Comparison of ENCODE assay signal across 33 cellular contexts in genomic region chr14:21626491-21627230, GRCh38. TPM values are rescaled to one million over a fixed set of nuclear protein-coding genes. Genes with fewer than 3 reads are reported as not detected.
DNase-seq lines count a peak whose midpoint lies in the region; ATAC-seq and TF ChIP-seq lines count a peak whose summit lies in the region.
"Had no signal": no experiment of that assay in that cellular context is flagged by ENCODE, and none has a peak within 500 bp of the region (broad histone marks: within the 10 kb centered on the region; RNA-seq: fewer than 3 reads in every experiment).

No MANE protein-coding gene starts in this region.

- no peak overlapping the region for H3K27ac ChIP-seq in brain microvascular endothelial cell
- H3K27ac ChIP-seq: left ventricle myocardium inferior, vagina, VCaP had no signal

- DNase-seq in AG08396 (ENCODE audit: low spot score) (peak; percentile 10), M059J (ENCODE audit: low read depth) (peak; percentile 3), brain microvascular endothelial cell (peak; percentile 33), kidney tubule cell (ENCODE audit: low spot score) (peak; percentile 61), type B pancreatic cell (ENCODE audit: extremely low spot score, unreplicated experiment) (no peak), MV-4-11 (lab: John Stamatoyannopoulos, UW) (no peak), DMS114 treated with DMSO at 0.1 percent for 48 hours (lab: John Stamatoyannopoulos, UW; ENCODE audit: unreplicated experiment) (no peak)
- no peak for DNase-seq in activated T-cell treated with anti-CD3 and anti-CD28 coated beads, Interleukin-2, amount 50 U/mL, for 72 hours
- DNase-seq: activated CD4-positive, alpha-beta T cell treated with anti-CD3 and anti-CD28 coated beads for 48 hours; activated naive CD4-positive, alpha-beta T cell treated with Interleukin-2 at 50 U/mL for 16 hours; CD8-positive, alpha-beta T cell; cortex of kidney; DMS153; esophagus squamous epithelium; GF-D8; HFFc6; hypothalamus; immature natural killer cell; left ventricle myocardium inferior; natural killer cell; NCI-H446 treated with DMSO at 0.1 percent for 48 hours; NCI-H82; stimulated activated naive CD4-positive, alpha-beta T cell treated with Interleukin-2 at 50 U/mL for 16 hours had no signal

- in situ Hi-C loops in brain microvascular endothelial cell (cut with HindIII; ENCODE audit: low pct_ligation_motif_present, low sequenced_read_pairs): no loop called here

- H3K27me3 ChIP-seq in brain microvascular endothelial cell (replicated peaks): no peaks in the 10 kb centered on the region
- H3K27me3 ChIP-seq: esophagus squamous epithelium, vagina had no signal

- no peaks in the 10 kb centered on the region for H3K36me3 Mint-ChIP-seq in type B pancreatic cell
- H3K36me3 Mint-ChIP-seq in activated T-cell treated with anti-CD3 and anti-CD28 coated beads, Interleukin-2, amount 50 U/mL, for 72 hours (ENCODE audit: insufficient read depth in 2 of 2): no peaks in the 10 kb centered on the region
- H3K36me3 Mint-ChIP-seq: CD8-positive, alpha-beta T cell; immature natural killer cell; natural killer cell had no signal

- H3K36me3 ChIP-seq in brain microvascular endothelial cell (replicated peaks): no peaks in the 10 kb centered on the region
- H3K36me3 ChIP-seq: esophagus squamous epithelium, left ventricle myocardium inferior, vagina had no signal

- H3K27ac Mint-ChIP-seq in type B pancreatic cell: no peak overlapping the region
- H3K27ac Mint-ChIP-seq in activated T-cell treated with anti-CD3 and anti-CD28 coated beads, Interleukin-2, amount 50 U/mL, for 72 hours: no peak overlapping the region
- H3K27ac Mint-ChIP-seq: CD8-positive, alpha-beta T cell; HFFc6; immature natural killer cell; natural killer cell had no signal

- H3K27me3 Mint-ChIP-seq in type B pancreatic cell: peaks cover 3% of the 10 kb centered on the region
- peaks cover 13% of the 10 kb centered on the region for H3K27me3 Mint-ChIP-seq in activated T-cell treated with anti-CD3 and anti-CD28 coated beads, Interleukin-2, amount 50 U/mL, for 72 hours (ENCODE audit: low read depth)

- TF ChIP-seq CTCF in brain microvascular endothelial cell (IDR thresholded peaks at IDR 0.05; ENCODE audit: low read depth, low read length, missing control alignments): no peak
- TF ChIP-seq CTCF in type B pancreatic cell (conservative IDR thresholded peaks at IDR 0.05): no peak

- no peak overlapping the region for H3K4me3 ChIP-seq in brain microvascular endothelial cell (ENCODE audit: low read depth, low read length)
- H3K4me3 ChIP-seq: esophagus squamous epithelium, left ventricle myocardium inferior, vagina had no signal

- no peaks in the 10 kb centered on the region for H3K9me3 Mint-ChIP-seq in type B pancreatic cell
- H3K9me3 Mint-ChIP-seq in activated T-cell treated with anti-CD3 and anti-CD28 coated beads, Interleukin-2, amount 50 U/mL, for 72 hours: peaks cover 0 to 2% of the 10 kb centered on the region in 2 donors
- H3K9me3 Mint-ChIP-seq: CD8-positive, alpha-beta T cell; natural killer cell had no signal

- ATAC-seq in activated T-cell treated with anti-CD3 and anti-CD28 coated beads, Interleukin-2, amount 50 U/mL, for 72 hours (replicated peaks in 1 of 2): no peak
- ATAC-seq: CD8-positive, alpha-beta T cell; natural killer cell; Right ventricle myocardium inferior had no signal

- no peak overlapping the region for H3K4me3 Mint-ChIP-seq in type B pancreatic cell
- no peak overlapping the region for H3K4me3 Mint-ChIP-seq in activated T-cell treated with anti-CD3 and anti-CD28 coated beads, Interleukin-2, amount 50 U/mL, for 72 hours
- H3K4me3 Mint-ChIP-seq: CD8-positive, alpha-beta T cell; HFFc6; immature natural killer cell; natural killer cell had no signal

- H3K4me1 Mint-ChIP-seq in type B pancreatic cell (ENCODE audit: unreplicated experiment): no peaks in the 10 kb centered on the region
- no peaks in the 10 kb centered on the region for H3K4me1 Mint-ChIP-seq in activated T-cell treated with anti-CD3 and anti-CD28 coated beads, Interleukin-2, amount 50 U/mL, for 72 hours (ENCODE audit: low read depth)
- H3K4me1 Mint-ChIP-seq: immature natural killer cell, natural killer cell had no signal

RNA-seq across cellular contexts. Expression of gene OR10G2, which starts 8.1 kb away (rescaled TPM):
- not detected in 2 replicates for total RNA-seq in M059J (2014; rRNA removed; shearing (Covaris generic))
- total RNA-seq in type B pancreatic cell (ENCODE audit: low replicate concordance): not detected in 2 replicates
- total RNA-seq in activated T-cell treated with anti-CD3 and anti-CD28 coated beads, Interleukin-2, amount 50 U/mL, for 72 hours: not detected
- total RNA-seq: cardiac septum; CD8-positive, alpha-beta T cell; esophagus squamous epithelium; HFFc6; left ventricle myocardium inferior; mononuclear cell; natural killer cell; omental fat pad; pulmonary artery endothelial cell; Right ventricle myocardium inferior; skeletal muscle tissue; T-helper 2 cell treated with Interferon-gamma antibody and Interleukin-4, amounts not matched to agents 100 ng/mL and 5 ng/mL, for 36 hours; temporal lobe; vagina had no signal

RNA-seq across cellular contexts. Expression of gene OR4E2, which starts 27.0 kb away (rescaled TPM):
- not detected in 2 replicates for total RNA-seq in M059J (2014; rRNA removed; shearing (Covaris generic))
- total RNA-seq in type B pancreatic cell (ENCODE audit: low replicate concordance): not detected in 2 replicates
- not detected for total RNA-seq in activated T-cell treated with anti-CD3 and anti-CD28 coated beads, Interleukin-2, amount 50 U/mL, for 72 hours
- total RNA-seq: cardiac septum; CD8-positive, alpha-beta T cell; esophagus squamous epithelium; HFFc6; left ventricle myocardium inferior; mononuclear cell; natural killer cell; omental fat pad; pulmonary artery endothelial cell; Right ventricle myocardium inferior; skeletal muscle tissue; T-helper 2 cell treated with Interferon-gamma antibody and Interleukin-4, amounts not matched to agents 100 ng/mL and 5 ng/mL, for 36 hours; temporal lobe; vagina had no signal

RNA-seq across cellular contexts. Expression of gene OR10G3, which starts 46.8 kb away (rescaled TPM):
- total RNA-seq in M059J (2014; rRNA removed; shearing (Covaris generic)): not detected in 2 replicates
- total RNA-seq in type B pancreatic cell (ENCODE audit: low replicate concordance): not detected in 2 replicates
- total RNA-seq in activated T-cell treated with anti-CD3 and anti-CD28 coated beads, Interleukin-2, amount 50 U/mL, for 72 hours: not detected
- total RNA-seq: cardiac septum; CD8-positive, alpha-beta T cell; esophagus squamous epithelium; HFFc6; left ventricle myocardium inferior; mononuclear cell; natural killer cell; omental fat pad; pulmonary artery endothelial cell; Right ventricle myocardium inferior; skeletal muscle tissue; T-helper 2 cell treated with Interferon-gamma antibody and Interleukin-4, amounts not matched to agents 100 ng/mL and 5 ng/mL, for 36 hours; temporal lobe; vagina had no signal

RNA-seq across cellular contexts. Expression of gene OR4E1, which starts 47.0 kb away (rescaled TPM):
- total RNA-seq in M059J (2014; rRNA removed; shearing (Covaris generic)): not detected in 2 replicates
- not detected in 2 replicates for total RNA-seq in type B pancreatic cell (ENCODE audit: low replicate concordance)
- not detected for total RNA-seq in activated T-cell treated with anti-CD3 and anti-CD28 coated beads, Interleukin-2, amount 50 U/mL, for 72 hours
- total RNA-seq: cardiac septum; CD8-positive, alpha-beta T cell; esophagus squamous epithelium; HFFc6; left ventricle myocardium inferior; natural killer cell; omental fat pad; Right ventricle myocardium inferior; skeletal muscle tissue; T-helper 2 cell treated with Interferon-gamma antibody and Interleukin-4, amounts not matched to agents 100 ng/mL and 5 ng/mL, for 36 hours; temporal lobe; vagina had no signal

Comparison
In these comparisons a context has a peak if more than half of its experiments do, and no peak if none do; other contexts are left out.
1. DNase-seq: peak in AG08396 (single experiment), M059J (single experiment), brain microvascular endothelial cell (single experiment) and kidney tubule cell (single experiment); none in type B pancreatic cell (single experiment), activated T-cell treated with anti-CD3 and anti-CD28 coated beads, Interleukin-2, amount 50 U/mL, for 72 hours (0 of 2), MV-4-11 (single experiment) and DMS114 treated with DMSO at 0.1 percent for 48 hours (single experiment).